18 cellular contexts compared by ENCODE assay signal in genomic region chr16:28042856-28043255, GRCh38. TPM values are rescaled to one million over a fixed set of nuclear protein-coding genes. Genes with fewer than 3 reads are reported as not detected.
DNase-seq lines count a peak whose midpoint lies in the region; ATAC-seq and TF ChIP-seq lines count a peak whose summit lies in the region.
"Had no signal": no experiment of that assay in that cellular context is flagged by ENCODE, and none has a peak within 500 bp of the region (broad histone marks: within the 10 kb centered on the region; RNA-seq: fewer than 3 reads in every experiment).

No MANE protein-coding gene starts in this region.

- ATAC-seq in HG02938 (IDR thresholded peaks at IDR 0.05; ENCODE audit: unreplicated experiment), result no peak
- ATAC-seq: left colon, mucosa of descending colon had no signal

- DNase-seq in EL (peak; percentile 17), SK-N-SH (no peak), fibroblast of pulmonary artery (ENCODE audit: low read depth) (peak; percentile 4), stromal cell of bone marrow (ENCODE audit: low read depth) (peak; percentile 26), GF-D8 (lab: John Stamatoyannopoulos, UW) (no peak), NCI-H345 (lab: John Stamatoyannopoulos, UW) (no peak), 8988T (no peak)
- DNase-seq: activated effector memory CD4-positive, alpha-beta T cell treated with Interleukin-2 at 50 U/mL for 16 hours; CD4-positive, CD25-positive, alpha-beta regulatory T cell; dorsolateral prefrontal cortex; left colon; mucosa of descending colon; NCI-H1436; occipital lobe had no signal

- no peaks in the 10 kb centered on the region for H3K27me3 ChIP-seq in SK-N-SH (ENCODE audit: insufficient read depth)
- H3K27me3 ChIP-seq: dorsolateral prefrontal cortex, tibial nerve had no signal

- 37% methylated on average over 7 of the region's 7 CpGs for WGBS in SK-N-SH (ENCODE audit: low lambda C conversion rate)

- no peak overlapping the region for H3K4me3 ChIP-seq in SK-N-SH (ENCODE audit: low read depth in 2 of 2, low read length in 1 of 2)
- H3K4me3 ChIP-seq in fibroblast of pulmonary artery (replicated peaks; ENCODE audit: low read depth, low read length), result no peak overlapping the region
- H3K4me3 ChIP-seq: dorsolateral prefrontal cortex, mucosa of descending colon, smooth muscle cell, tibial nerve had no signal

- TF ChIP-seq RAD21 in SK-N-SH (IDR thresholded peaks at IDR 0.05; ENCODE audit: low read length), result no peak

- no peaks in the 10 kb centered on the region for H3K36me3 ChIP-seq in SK-N-SH (replicated peaks in 1 of 2; ENCODE audit: control insufficient read depth in 1 of 2, insufficient read depth in 2 of 2, low read length in 1 of 2)
- H3K36me3 ChIP-seq: tibial nerve had no signal

- H3K9me2 ChIP-seq in SK-N-SH, result no peaks in the 10 kb centered on the region

- CTCF ChIA-PET in SK-N-SH (lab: Yijun Ruan, JAX), result interaction anchor here (0.6 to 1.2 kb wide), 3 partner anchors 8 to 175 kb away, joined by 3 read pairs; partner anchors contain the start of gene GSG1L

- H3K9me3 ChIP-seq in SK-N-SH, result no peaks in the 10 kb centered on the region
- H3K9me3 ChIP-seq: mucosa of descending colon had no signal

- no peaks in the 10 kb centered on the region for H3K79me2 ChIP-seq in SK-N-SH (ENCODE audit: insufficient read depth)

- no peak for TF ChIP-seq CTCF in SK-N-SH (IDR thresholded peaks at IDR 0.05)
- TF ChIP-seq CTCF in fibroblast of pulmonary artery (IDR thresholded peaks at IDR 0.05; ENCODE audit: low read length, missing control alignments), result no peak

- POLR2A ChIA-PET in SK-N-SH (lab: Yijun Ruan, JAX), result no interaction called here

- peak overlapping the region; percentile 33; the same call in 1 of the 2 replicates for H3K4me2 ChIP-seq in SK-N-SH
- H3K4me2 ChIP-seq: KMS-11, smooth muscle cell had no signal

- no peaks in the 10 kb centered on the region for H3F3A ChIP-seq in SK-N-SH (replicated peaks; ENCODE audit: insufficient read depth)

- H2AFZ ChIP-seq in SK-N-SH (ENCODE audit: low read depth), result no peak overlapping the region

- H3K4me1 ChIP-seq in SK-N-SH (ENCODE audit: control insufficient read depth in 1 of 2, insufficient read depth in 2 of 2, low read depth in 1 of 2, low read length in 1 of 2), result no peaks in the 10 kb centered on the region
- H3K4me1 ChIP-seq: tibial nerve had no signal

- no peak overlapping the region for H3K27ac ChIP-seq in SK-N-SH (ENCODE audit: low read depth in 2 of 2, low read length in 1 of 2)
- H3K27ac ChIP-seq: KMS-11, tibial nerve had no signal

- TF ChIP-seq EP300 in SK-N-SH (IDR thresholded peaks at IDR 0.05; ENCODE audit: borderline replicate concordance in 1 of 2, low read depth in 1 of 2, low read length in 1 of 2), result no peak

- H3K9ac ChIP-seq in SK-N-SH, result no peak overlapping the region
- H3K9ac ChIP-seq: KMS-11 had no signal

- H4K20me1 ChIP-seq in SK-N-SH (ENCODE audit: insufficient read depth), result no peaks in the 10 kb centered on the region

TF ChIP-seq in SK-N-SH, 30 proteins besides CTCF, POLR2A, EP300 and RAD21:
- TF ChIP-seq TEAD4 (IDR thresholded peaks at IDR 0.05; ENCODE audit: borderline replicate concordance, insufficient read depth) (no peak), CHD2 (IDR thresholded peaks at IDR 0.05; ENCODE audit: low read length, partially characterized antibody) (no peak), FOXJ3 (CRISPR knock-in tag; IDR thresholded peaks at IDR 0.05) (no peak), MEF2A (IDR thresholded peaks at IDR 0.05; ENCODE audit: borderline replicate concordance, low read depth) (no peak), TCF12 (IDR thresholded peaks at IDR 0.05) (no peak)
- TF ChIP-seq, protein P1, sequence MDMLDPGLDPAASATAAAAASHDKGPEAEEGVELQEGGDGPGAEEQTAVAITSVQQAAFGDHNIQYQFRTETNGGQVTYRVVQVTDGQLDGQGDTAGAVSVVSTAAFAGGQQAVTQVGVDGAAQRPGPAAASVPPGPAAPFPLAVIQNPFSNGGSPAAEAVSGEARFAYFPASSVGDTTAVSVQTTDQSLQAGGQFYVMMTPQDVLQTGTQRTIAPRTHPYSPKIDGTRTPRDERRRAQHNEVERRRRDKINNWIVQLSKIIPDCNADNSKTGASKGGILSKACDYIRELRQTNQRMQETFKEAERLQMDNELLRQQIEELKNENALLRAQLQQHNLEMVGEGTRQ (IDR thresholded peaks at IDR 0.05; ENCODE audit: borderline replicate concordance, low read depth, low read length), result no peak
- TF ChIP-seq, protein P2, sequence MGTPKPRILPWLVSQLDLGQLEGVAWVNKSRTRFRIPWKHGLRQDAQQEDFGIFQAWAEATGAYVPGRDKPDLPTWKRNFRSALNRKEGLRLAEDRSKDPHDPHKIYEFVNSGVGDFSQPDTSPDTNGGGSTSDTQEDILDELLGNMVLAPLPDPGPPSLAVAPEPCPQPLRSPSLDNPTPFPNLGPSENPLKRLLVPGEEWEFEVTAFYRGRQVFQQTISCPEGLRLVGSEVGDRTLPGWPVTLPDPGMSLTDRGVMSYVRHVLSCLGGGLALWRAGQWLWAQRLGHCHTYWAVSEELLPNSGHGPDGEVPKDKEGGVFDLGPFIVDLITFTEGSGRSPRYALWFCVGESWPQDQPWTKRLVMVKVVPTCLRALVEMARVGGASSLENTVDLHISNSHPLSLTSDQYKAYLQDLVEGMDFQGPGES (IDR thresholded peaks at IDR 0.05; ENCODE audit: low read depth, low read length), result no peak

RNA-seq across cellular contexts. Expression of gene GSG1L, which starts 20.7 kb away (rescaled TPM):
- polyA plus RNA-seq in SK-N-SH (2012; rRNA removed), result not detected in 2 replicates
- not detected in 2 replicates for polyA plus RNA-seq in SK-N-SH (2012; cell fraction: cytosol; rRNA removed)
- polyA plus RNA-seq in SK-N-SH (2012; cell fraction: nucleus; rRNA removed), result 0.05 TPM in 1 of 2 replicates, not detected in the other
- polyA plus RNA-seq: smooth muscle cell had no signal

Comparison
In these comparisons a context has a peak if more than half of its experiments do, and no peak if none do; other contexts are left out.
1. DNase-seq: peak in EL (single experiment), fibroblast of pulmonary artery (single experiment) and stromal cell of bone marrow (single experiment); none in SK-N-SH (single experiment), GF-D8 (single experiment), NCI-H345 (single experiment) and 8988T (single experiment).